20 cellular contexts compared by ENCODE assay signal in the genomic region with DNA sequence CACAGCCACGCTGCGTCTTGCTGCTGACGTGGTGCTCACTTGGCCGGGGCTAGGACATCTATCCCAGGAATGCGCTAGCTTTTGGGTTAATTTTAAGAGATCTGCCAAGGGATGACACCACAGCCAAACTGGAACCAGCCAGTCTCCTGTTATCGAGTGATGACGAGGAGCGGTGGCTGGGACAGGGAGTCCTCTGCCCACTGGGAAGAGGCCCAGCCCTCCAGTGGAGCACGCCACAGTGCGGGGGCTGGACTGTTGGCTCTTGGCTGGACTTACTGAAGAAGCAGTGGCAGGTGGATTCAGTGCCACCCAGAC. TPM values are rescaled to one million over a fixed set of nuclear protein-coding genes. Genes with fewer than 3 reads are reported as not detected.
DNase-seq lines count a peak whose midpoint lies in the region; ATAC-seq and TF ChIP-seq lines count a peak whose summit lies in the region.
"Had no signal": no experiment of that assay in that cellular context is flagged by ENCODE, and none has a peak within 500 bp of the region (broad histone marks: within the 10 kb centered on the region; RNA-seq: fewer than 3 reads in every experiment).

No MANE protein-coding gene starts in this region.

- H4K20me1 ChIP-seq in osteoblast (ENCODE audit: insufficient read depth, low read length): no peaks in the 10 kb centered on the region

- H3K4me3 Mint-ChIP-seq in CD14-positive monocyte: no peak overlapping the region
- H3K4me3 Mint-ChIP-seq in activated CD8-positive, alpha-beta memory T cell treated with anti-CD3 and anti-CD28 coated beads, Interleukin-2, amount 10 ng/mL, durations not matched to agents 7 days and 5 days: no peak overlapping the region
- H3K4me3 Mint-ChIP-seq: activated B cell treated with CpG ODN at 0.5 μM for 24 hours; IgD-negative memory B cell; stimulated activated memory B cell treated with anti-CD40 and anti-IgM and Interleukin-4, amounts not matched to agents 10 μg/mL and 1 μg/mL and 100 μg/mL, for 72 hours had no signal

- peak; percentile 16 for DNase-seq in CD14-positive monocyte (ENCODE audit: low spot score)
- no peak for DNase-seq in RWPE1 (ENCODE audit: low spot score)
- peak; percentile 59 for DNase-seq in left cardiac atrium
- DNase-seq in osteoblast (ENCODE audit: insufficient read length, low spot score, missing footprints): peak; percentile 50
- DNase-seq in activated CD8-positive, alpha-beta memory T cell treated with anti-CD3 and anti-CD28 coated beads, Interleukin-2, amount 10 ng/mL, durations not matched to agents 7 days and 5 days: no peak
- no peak for DNase-seq in globus pallidus (ENCODE audit: low spot score)
- DNase-seq: activated B cell treated with CpG ODN at 0.5 μM for 24 hours; activated CD4-positive, alpha-beta T cell treated with anti-CD3 and anti-CD28 coated beads, Interleukin-2, amount 50 U/mL, for 1 hour; activated gamma-delta T cell treated with Interleukin-2 at 50 U/mL for 16 hours; activated T-cell treated with anti-CD3 and anti-CD28 coated beads, Interleukin-2, amount 50 U/mL, for 48 hours; Calu3; central memory CD4-positive, alpha-beta T cell; DMS79; GDM1; T-helper 1 cell; upper lobe of left lung had no signal

- CTCF ChIA-PET in RWPE1 (lab: Yijun Ruan, JAX): no interaction called here
- CTCF ChIA-PET in activated CD8-positive, alpha-beta memory T cell treated with anti-CD3 and anti-CD28 coated beads, Interleukin-2, amount 10 ng/mL, durations not matched to agents 7 days and 5 days (lab: Charles Lee): no interaction called here

- no peak overlapping the region for H3K4me2 ChIP-seq in osteoblast (ENCODE audit: insufficient read depth, low read length)

- no peaks in the 10 kb centered on the region for H3K36me3 Mint-ChIP-seq in CD14-positive monocyte
- peaks cover 4% of the 10 kb centered on the region for H3K36me3 Mint-ChIP-seq in activated CD8-positive, alpha-beta memory T cell treated with anti-CD3 and anti-CD28 coated beads, Interleukin-2, amount 10 ng/mL, durations not matched to agents 7 days and 5 days
- H3K36me3 Mint-ChIP-seq: stimulated activated memory B cell treated with anti-CD40 and anti-IgM and Interleukin-4, amounts not matched to agents 10 μg/mL and 1 μg/mL and 100 μg/mL, for 72 hours had no signal

- intact Hi-C loops in CD14-positive monocyte (cut with micrococcal nuclease): no loop called here
- intact Hi-C loops in left cardiac atrium (cut with DNase I): loop anchor here (2.0 to 10.0 kb wide), 3 partner anchors 47 to 260 kb away; no protein-coding TSS in a partner anchor

- H3K9me3 Mint-ChIP-seq in CD14-positive monocyte: peaks cover 4 to 9% (median 6%) of the 10 kb centered on the region in 7 donors
- H3K9me3 Mint-ChIP-seq in activated CD8-positive, alpha-beta memory T cell treated with anti-CD3 and anti-CD28 coated beads, Interleukin-2, amount 10 ng/mL, durations not matched to agents 7 days and 5 days (ENCODE audit: low read depth): peaks cover 10% of the 10 kb centered on the region

- peak overlapping the region in 1 of 7 donors; percentile 7 for H3K27ac Mint-ChIP-seq in CD14-positive monocyte
- no peak overlapping the region for H3K27ac Mint-ChIP-seq in activated CD8-positive, alpha-beta memory T cell treated with anti-CD3 and anti-CD28 coated beads, Interleukin-2, amount 10 ng/mL, durations not matched to agents 7 days and 5 days
- H3K27ac Mint-ChIP-seq: activated B cell treated with CpG ODN at 0.5 μM for 24 hours; IgD-negative memory B cell; stimulated activated memory B cell treated with anti-CD40 and anti-IgM and Interleukin-4, amounts not matched to agents 10 μg/mL and 1 μg/mL and 100 μg/mL, for 72 hours had no signal

- H3K27ac ChIP-seq in RWPE1 (peak overlapping the region; percentile 88), osteoblast (ENCODE audit: low read depth, low read length) (no peak overlapping the region)
- H3K27ac ChIP-seq: gastroesophageal sphincter, upper lobe of left lung had no signal

- POLR2A ChIA-PET in RWPE1 (lab: Yijun Ruan, JAX; ENCODE audit: low non-redundant PET): no interaction called here

- no peaks in the 10 kb centered on the region for H3K36me3 ChIP-seq in osteoblast (ENCODE audit: insufficient read depth, low read length)
- H3K36me3 ChIP-seq: gastroesophageal sphincter, upper lobe of left lung had no signal

- H3K27me3 Mint-ChIP-seq in CD14-positive monocyte (ENCODE audit: low read depth in 3 of 3): peaks cover 0 to 4% (median 0%) of the 10 kb centered on the region in 3 donors
- peaks cover 8% of the 10 kb centered on the region for H3K27me3 Mint-ChIP-seq in activated CD8-positive, alpha-beta memory T cell treated with anti-CD3 and anti-CD28 coated beads, Interleukin-2, amount 10 ng/mL, durations not matched to agents 7 days and 5 days

- H3K27me3 ChIP-seq in osteoblast (ENCODE audit: insufficient read depth, low read length): peaks cover 4% of the 10 kb centered on the region
- H3K27me3 ChIP-seq: upper lobe of left lung had no signal

- ATAC-seq in left cardiac atrium (peak; percentile 76 to 79), GM21390 (IDR thresholded peaks at IDR 0.05; ENCODE audit: unreplicated experiment) (no peak)
- no peak for ATAC-seq in activated CD8-positive, alpha-beta memory T cell treated with anti-CD3 and anti-CD28 coated beads, Interleukin-2, amount 10 ng/mL, durations not matched to agents 7 days and 5 days
- ATAC-seq: gastroesophageal sphincter; stimulated activated memory B cell treated with anti-CD40 and anti-IgM and Interleukin-4, amounts not matched to agents 10 μg/mL and 1 μg/mL and 100 μg/mL, for 72 hours had no signal

- H3K4me3 ChIP-seq in osteoblast (ENCODE audit: insufficient read depth, low read length): no peak overlapping the region
- H3K4me3 ChIP-seq: gastroesophageal sphincter, upper lobe of left lung had no signal

- H3K4me1 Mint-ChIP-seq in CD14-positive monocyte: peaks cover 13% of the 10 kb centered on the region
- no peaks in the 10 kb centered on the region for H3K4me1 Mint-ChIP-seq in activated CD8-positive, alpha-beta memory T cell treated with anti-CD3 and anti-CD28 coated beads, Interleukin-2, amount 10 ng/mL, durations not matched to agents 7 days and 5 days
- H3K4me1 Mint-ChIP-seq: activated B cell treated with CpG ODN at 0.5 μM for 24 hours; stimulated activated memory B cell treated with anti-CD40 and anti-IgM and Interleukin-4, amounts not matched to agents 10 μg/mL and 1 μg/mL and 100 μg/mL, for 72 hours had no signal

- no peak for TF ChIP-seq CTCF in CD14-positive monocyte (IDR thresholded peaks at IDR 0.05)
- TF ChIP-seq CTCF in RWPE1 (conservative IDR thresholded peaks at IDR 0.05; ENCODE audit: low read depth): no peak
- no peak for TF ChIP-seq CTCF in osteoblast (IDR thresholded peaks at IDR 0.05; ENCODE audit: extremely low read depth, low read depth, low read length)

- H3K79me2 ChIP-seq in osteoblast (ENCODE audit: insufficient read depth, low read length): no peaks in the 10 kb centered on the region

- H2AFZ ChIP-seq in osteoblast (ENCODE audit: low read length): no peak overlapping the region

- no peaks in the 10 kb centered on the region for H3K9me3 ChIP-seq in osteoblast (ENCODE audit: low read depth, low read length)

- no peaks in the 10 kb centered on the region for H3K4me1 ChIP-seq in osteoblast (ENCODE audit: insufficient read depth, low read length)
- H3K4me1 ChIP-seq: gastroesophageal sphincter had no signal

RNA-seq across cellular contexts. Expression of gene PHYKPL, which starts 55.1 kb away (rescaled TPM):
- 10 to 100 TPM; 39.2 to 43.0 TPM for polyA plus RNA-seq in CD14-positive monocyte
- total RNA-seq in left cardiac atrium (10 to 100 TPM; 43.6 to 53.5 TPM), osteoblast (35.1 and 36.5 TPM in 2 replicates)
- total RNA-seq in activated CD8-positive, alpha-beta memory T cell treated with anti-CD3 and anti-CD28 coated beads, Interleukin-2, amount 10 ng/mL, durations not matched to agents 7 days and 5 days: 100 to 1,000 TPM; 117 to 120 TPM

Comparison
In these comparisons a context has a peak if more than half of its experiments do, and no peak if none do; other contexts are left out.
1. DNase-seq: peak in CD14-positive monocyte (single experiment), left cardiac atrium (single experiment) and osteoblast (single experiment); none in RWPE1 (single experiment), activated CD8-positive, alpha-beta memory T cell treated with anti-CD3 and anti-CD28 coated beads, Interleukin-2, amount 10 ng/mL, durations not matched to agents 7 days and 5 days (single experiment) and globus pallidus (single experiment).
2. ATAC-seq: peak in left cardiac atrium (2 of 2); none in activated CD8-positive, alpha-beta memory T cell treated with anti-CD3 and anti-CD28 coated beads, Interleukin-2, amount 10 ng/mL, durations not matched to agents 7 days and 5 days (single experiment) and GM21390 (single experiment).
3. intact Hi-C loops: an anchor here in left cardiac atrium (2.0 to 10.0 kb wide); none called in CD14-positive monocyte.